Comparison of ENCODE assay signal across 11 cellular contexts in the genomic region with DNA sequence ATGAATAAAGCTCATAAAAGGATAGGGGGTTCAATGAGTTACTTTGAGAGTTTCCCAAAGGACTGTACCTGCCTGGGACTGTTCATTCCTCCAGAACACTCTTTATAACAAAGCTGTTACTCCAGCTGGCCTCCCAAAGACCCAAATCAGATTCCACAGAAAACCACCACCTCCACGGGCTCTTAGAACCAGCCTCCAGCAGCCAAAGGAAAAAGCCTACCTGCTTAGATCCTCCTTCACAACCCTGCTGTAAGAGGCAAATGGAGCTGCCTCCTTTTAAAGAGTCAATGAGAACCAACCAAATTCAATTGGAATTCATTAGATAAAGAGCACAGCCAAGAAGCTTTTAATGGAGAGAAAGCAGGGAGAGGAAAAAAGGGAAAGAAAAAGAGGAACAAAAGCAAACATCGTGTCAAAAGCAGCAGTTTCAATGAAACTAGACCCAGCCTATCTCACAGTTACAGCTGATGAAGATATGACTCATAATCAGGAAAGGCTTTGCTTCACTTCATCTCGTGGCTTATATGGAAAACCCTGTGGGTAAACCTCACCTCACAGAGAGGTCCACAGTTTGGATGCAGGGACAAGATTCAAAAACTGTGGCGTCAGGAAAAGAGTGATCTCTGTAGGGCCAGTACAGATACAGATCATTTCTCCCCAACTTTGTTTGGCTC. TPM values are rescaled to one million over a fixed set of nuclear protein-coding genes. Genes with fewer than 3 reads are reported as not detected.
DNase-seq lines count a peak whose midpoint lies in the region; ATAC-seq and TF ChIP-seq lines count a peak whose summit lies in the region.
"Had no signal": no experiment of that assay in that cellular context is flagged by ENCODE, and none has a peak within 500 bp of the region (broad histone marks: within the 10 kb centered on the region; RNA-seq: fewer than 3 reads in every experiment).

No MANE protein-coding gene starts in this region.

- no peaks in the 10 kb centered on the region for H3K9me2 ChIP-seq in MM.1S (replicated peaks; ENCODE audit: insufficient read depth, low read length)

- DNase-seq in Calu3 (no peak), MM.1S (no peak), choroid plexus epithelial cell (ENCODE audit: low read depth) (peak; percentile 29), NCI-H2227 (lab: John Stamatoyannopoulos, UW; ENCODE audit: unreplicated experiment) (no peak), heart left ventricle (no peak)
- DNase-seq: CD8-positive, alpha-beta memory T cell had no signal

- peak overlapping the region; percentile 16; the same call in 1 of the 2 replicates for H3K4me2 ChIP-seq in MM.1S (ENCODE audit: low read depth, low read length)

- no peak overlapping the region for H3K9ac ChIP-seq in MM.1S (ENCODE audit: low read length)

- no peaks in the 10 kb centered on the region for H4K20me1 ChIP-seq in MM.1S (ENCODE audit: insufficient read depth, low read length)

- WGBS in heart left ventricle, 4 donors: 52 to 69% (median 60%) methylated on average over 4 of the region's 4 CpGs

- peak overlapping the region; percentile 13 for H3K27ac Mint-ChIP-seq in Calu3 (ENCODE audit: unreplicated experiment)
- H3K27ac Mint-ChIP-seq: brain; CD8-positive, alpha-beta memory T cell had no signal

- TF ChIP-seq CTCF in Calu3 (IDR thresholded peaks at IDR 0.05; ENCODE audit: unreplicated experiment) (no peak), MM.1S (IDR thresholded peaks at IDR 0.05; ENCODE audit: low read length) (no peak), choroid plexus epithelial cell (conservative IDR thresholded peaks at IDR 0.05; ENCODE audit: low read depth, low read length) (no peak), heart left ventricle (IDR thresholded peaks at IDR 0.05) (no peak)

- no peaks in the 10 kb centered on the region for H3K79me2 ChIP-seq in MM.1S (ENCODE audit: low read length)

- H3K36me3 Mint-ChIP-seq in Calu3 (ENCODE audit: insufficient read depth, unreplicated experiment): no peaks in the 10 kb centered on the region
- H3K36me3 Mint-ChIP-seq: brain; CD8-positive, alpha-beta memory T cell had no signal

- H3K36me3 ChIP-seq in MM.1S (replicated peaks; ENCODE audit: insufficient read depth, low read length) (no peaks in the 10 kb centered on the region), heart left ventricle (peaks cover 0 to 2% (median 0%) of the 10 kb centered on the region in 9 donors)

- H3K4me3 Mint-ChIP-seq in Calu3 (ENCODE audit: low read depth, unreplicated experiment): no peak overlapping the region
- H3K4me3 Mint-ChIP-seq: brain; CD8-positive, alpha-beta memory T cell had no signal

- peaks cover 16% of the 10 kb centered on the region for H3K4me1 ChIP-seq in MM.1S (ENCODE audit: low read length)
- H3K4me1 ChIP-seq in heart left ventricle: no peaks in the 10 kb centered on the region

- H3K4me1 Mint-ChIP-seq in Calu3 (ENCODE audit: low read depth, unreplicated experiment): peaks cover 15% of the 10 kb centered on the region
- H3K4me1 Mint-ChIP-seq: brain; CD8-positive, alpha-beta memory T cell had no signal

- H3K27me3 Mint-ChIP-seq in Calu3 (ENCODE audit: unreplicated experiment): no peaks in the 10 kb centered on the region

- H3K9me3 ChIP-seq in MM.1S (replicated peaks; ENCODE audit: insufficient read depth, low read length): no peaks in the 10 kb centered on the region
- no peaks in the 10 kb centered on the region for H3K9me3 ChIP-seq in heart left ventricle

- no peak overlapping the region for H2AFZ ChIP-seq in MM.1S (ENCODE audit: low read length)

- H3F3A ChIP-seq in MM.1S (ENCODE audit: insufficient read depth, low read length): no peaks in the 10 kb centered on the region

- H3K4me3 ChIP-seq in MM.1S (ENCODE audit: low read length) (no peak overlapping the region), choroid plexus epithelial cell (ENCODE audit: low read depth, low read length) (no peak overlapping the region), heart left ventricle (no peak overlapping the region)

- CTCF ChIA-PET in Calu3 (lab: Charles Lee): interaction anchor here (0.8 to 1.8 kb wide), 3 partner anchors 9 to 28 kb away, joined by 3 to 13 read pairs (median 3); a partner anchor contains a TSS

- H3K9me3 Mint-ChIP-seq in Calu3 (ENCODE audit: low read depth, unreplicated experiment): no peaks in the 10 kb centered on the region
- H3K9me3 Mint-ChIP-seq: brain; CD8-positive, alpha-beta memory T cell had no signal

- H3K27ac ChIP-seq in MM.1S (ENCODE audit: low read length): no peak overlapping the region
- no peak overlapping the region for H3K27ac ChIP-seq in heart left ventricle

- ATAC-seq in GM21723 (IDR thresholded peaks at IDR 0.05; ENCODE audit: unreplicated experiment) (peak; percentile 85), HG03108 (IDR thresholded peaks at IDR 0.05; ENCODE audit: unreplicated experiment) (no peak), heart left ventricle (no peak), GM21528 (IDR thresholded peaks at IDR 0.05; ENCODE audit: low FRiP score, unreplicated experiment) (no peak)

- TF ChIP-seq POLR2A in heart left ventricle (IDR thresholded peaks at IDR 0.05): no peak

- no TSS peak for BruUV-seq in Calu3 (replicated peaks; lab: Mats Ljungman, UMichigan)

- intact Hi-C loops in Calu3 (cut with micrococcal nuclease; ENCODE audit: unreplicated experiment): no loop called here
- intact Hi-C loops in heart left ventricle (cut with DNase I): no loop called here

- H3K27me3 ChIP-seq in MM.1S (replicated peaks; ENCODE audit: insufficient read depth, low read length) (no peaks in the 10 kb centered on the region), heart left ventricle (no peaks in the 10 kb centered on the region)

RNA-seq across cellular contexts. Expression of a gene that starts 27.8 kb away (rescaled TPM):
- total RNA-seq in Calu3 (2022) (2.5 and 3.4 TPM in 2 replicates), heart left ventricle (10 to 100 TPM in 1 of 9 donors, 1 to 10 TPM in 8; 2.7 to 10.1 (median 5.9) TPM)
- 1 to 10 TPM; 1.9 to 4.9 TPM for polyA plus RNA-seq in heart left ventricle

RNA-seq across cellular contexts. Expression of a gene that starts 37.9 kb away (rescaled TPM):
- not detected in 2 replicates for total RNA-seq in Calu3 (2022)
- total RNA-seq in heart left ventricle: 1 to 10 TPM in 2 of 9 donors, under 1 TPM in 6, not detected in 1; 0.23 to 7.0 (median 0.59) TPM
- under 1 TPM in 1 of 2 donors, not detected in 1; 0.15 TPM for polyA plus RNA-seq in heart left ventricle
- total RNA-seq: CD8-positive, alpha-beta memory T cell; pulmonary artery endothelial cell had no signal
- polyA plus RNA-seq: CD8-positive, alpha-beta memory T cell had no signal
